Comparison of ENCODE assay signal across 13 cellular contexts in the genomic region with DNA sequence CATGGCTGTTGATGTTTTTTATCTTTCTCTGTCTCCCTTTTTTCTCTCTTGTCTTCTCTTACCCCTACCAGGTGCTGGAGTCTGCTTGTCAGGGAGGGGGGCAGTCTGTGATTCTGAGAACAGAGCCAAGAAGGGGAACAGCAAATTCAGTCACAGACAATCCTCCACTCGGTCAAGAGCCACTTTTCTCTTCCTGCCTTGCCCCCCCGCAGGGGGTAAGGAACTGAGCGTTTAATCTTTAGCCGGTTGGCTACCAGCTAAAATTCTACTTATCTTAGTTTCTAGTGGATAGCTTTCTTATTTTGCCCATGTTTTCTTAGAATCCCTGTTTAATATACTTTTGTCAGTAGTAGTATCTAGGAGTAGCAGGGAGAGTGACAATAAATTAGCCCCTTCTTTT. TPM values are rescaled to one million over a fixed set of nuclear protein-coding genes. Genes with fewer than 3 reads are reported as not detected.
DNase-seq lines count a peak whose midpoint lies in the region; ATAC-seq and TF ChIP-seq lines count a peak whose summit lies in the region.
"Had no signal": no experiment of that assay in that cellular context is flagged by ENCODE, and none has a peak within 500 bp of the region (broad histone marks: within the 10 kb centered on the region; RNA-seq: fewer than 3 reads in every experiment).

No MANE protein-coding gene starts in this region.

- no peak overlapping the region for H3K27ac ChIP-seq in CD4-positive, CD25-positive, alpha-beta regulatory T cell (ENCODE audit: insufficient read depth, low read length, poor library complexity, severe bottlenecking)
- H3K27ac ChIP-seq in cingulate gyrus (ENCODE audit: low read depth, low read length): peak overlapping the region; percentile 0
- H3K27ac ChIP-seq in neural cell (ENCODE audit: low read length): no peak overlapping the region

- H3K9me2 ChIP-seq in neural cell (ENCODE audit: insufficient read depth, low read length): no peaks in the 10 kb centered on the region

- no peaks in the 10 kb centered on the region for H3K9me3 Mint-ChIP-seq in CD4-positive, CD25-positive, alpha-beta regulatory T cell

- TF ChIP-seq CTCF in neural cell (IDR thresholded peaks at IDR 0.05; ENCODE audit: poor library complexity, severe bottlenecking): no peak

- peaks cover 12% of the 10 kb centered on the region for H3K4me1 ChIP-seq in CD4-positive, CD25-positive, alpha-beta regulatory T cell (ENCODE audit: control insufficient read depth, insufficient read depth, low read length, poor library complexity, severe bottlenecking)

- H3K36me3 Mint-ChIP-seq in CD4-positive, CD25-positive, alpha-beta regulatory T cell: no peaks in the 10 kb centered on the region

- in situ Hi-C loops in KBM-7 (cut with MboI; ENCODE audit: low pct_unique_long_range_greater_than_20kb, low sequenced_read_pairs): loop anchor here (25.0 kb wide), 1 partner anchor 188 kb away; no protein-coding TSS in a partner anchor

- no peak for DNase-seq in CD4-positive, CD25-positive, alpha-beta regulatory T cell
- DNase-seq in KBM-7 (peak; percentile 23), hepatic stellate cell (ENCODE audit: low spot score) (no peak), DMS79 treated with DMSO at 0.1 percent for 48 hours (lab: John Stamatoyannopoulos, UW) (no peak), kidney glomerular epithelial cell (lab: John Stamatoyannopoulos, UW) (no peak)
- DNase-seq: GDM1; left colon; NCI-H2081; stimulated activated CD4-positive, alpha-beta T cell treated with anti-CD3 and anti-CD28 coated beads, Interleukin-2, amount 100 ng/mL, for 48 hours; T-helper 9 cell had no signal

- peaks cover 19% of the 10 kb centered on the region for H4K20me1 ChIP-seq in neural cell (ENCODE audit: insufficient read depth)

- H3K27ac Mint-ChIP-seq in CD4-positive, CD25-positive, alpha-beta regulatory T cell: peak overlapping the region in 2 of 3 donors; percentile 0 to 31

- H3K9ac ChIP-seq in neural cell (ENCODE audit: low read length): peak overlapping the region; percentile 98

- H3K79me2 ChIP-seq in neural cell (replicated peaks; ENCODE audit: insufficient read depth, low read length): peaks cover 72% of the 10 kb centered on the region

- H3K4me1 Mint-ChIP-seq in CD4-positive, CD25-positive, alpha-beta regulatory T cell: peaks cover 5 to 24% (median 11%) of the 10 kb centered on the region in 4 donors

- peak overlapping the region; percentile 76 for H3K4me2 ChIP-seq in neural cell (ENCODE audit: low read length)

- TF ChIP-seq RAD21 in neural cell (conservative IDR thresholded peaks at IDR 0.05): no peak

- no peak overlapping the region for H2AFZ ChIP-seq in neural cell (ENCODE audit: low read depth, low read length)

- H3K27me3 Mint-ChIP-seq in CD4-positive, CD25-positive, alpha-beta regulatory T cell: peaks cover 63% of the 10 kb centered on the region

- no peaks in the 10 kb centered on the region for H3K36me3 ChIP-seq in CD4-positive, CD25-positive, alpha-beta regulatory T cell (ENCODE audit: control insufficient read depth, insufficient read depth, low read length)
- no peaks in the 10 kb centered on the region for H3K36me3 ChIP-seq in neural cell (ENCODE audit: insufficient read depth, low read length)

- peaks cover 7% of the 10 kb centered on the region for H3K27me3 ChIP-seq in CD4-positive, CD25-positive, alpha-beta regulatory T cell (ENCODE audit: control insufficient read depth, insufficient read depth, low read length)
- H3K27me3 ChIP-seq in neural cell (ENCODE audit: insufficient read depth, low read depth, low read length): no peaks in the 10 kb centered on the region

- no peak overlapping the region for H3K4me3 ChIP-seq in CD4-positive, CD25-positive, alpha-beta regulatory T cell (ENCODE audit: low read depth, low read length)
- peak overlapping the region; percentile 96 for H3K4me3 ChIP-seq in neural cell (ENCODE audit: low read length)

- ATAC-seq in CD4-positive, CD25-positive, alpha-beta regulatory T cell (ENCODE audit: low read depth in 2 of 2): no peak
- no peak for ATAC-seq in HG03457 (IDR thresholded peaks at IDR 0.05; ENCODE audit: unreplicated experiment)
- ATAC-seq: left colon had no signal

- no peaks in the 10 kb centered on the region for H3K9me3 ChIP-seq in CD4-positive, CD25-positive, alpha-beta regulatory T cell (ENCODE audit: control insufficient read depth in 2 of 2, low read length in 2 of 2)
- H3K9me3 ChIP-seq in neural cell (ENCODE audit: low read length): no peaks in the 10 kb centered on the region

- peaks cover 5% of the 10 kb centered on the region for H3F3A ChIP-seq in neural cell (ENCODE audit: insufficient read depth, low read length, poor library complexity, severe bottlenecking)

- peak overlapping the region; percentile 23 to 92 (median 78) for H3K4me3 Mint-ChIP-seq in CD4-positive, CD25-positive, alpha-beta regulatory T cell

- no peak for TF ChIP-seq EP300 in neural cell (conservative IDR thresholded peaks at IDR 0.05; ENCODE audit: poor library complexity, severe bottlenecking)

TF ChIP-seq in neural cell, 6 proteins besides CTCF, POLR2A, EP300 and RAD21:
- no peak for TF ChIP-seq POLR2AphosphoS5 (IDR thresholded peaks at IDR 0.05)
- no peak for TF ChIP-seq SMC3 (conservative IDR thresholded peaks at IDR 0.05; ENCODE audit: poor library complexity)
- no peak for TF ChIP-seq MXI1 (conservative IDR thresholded peaks at IDR 0.05; ENCODE audit: poor library complexity, severe bottlenecking)
- no peak for TF ChIP-seq EZH2 (IDR thresholded peaks at IDR 0.05; ENCODE audit: borderline replicate concordance, insufficient read depth, low read length, poor library complexity, severe bottlenecking)
- TF ChIP-seq, protein P1, sequence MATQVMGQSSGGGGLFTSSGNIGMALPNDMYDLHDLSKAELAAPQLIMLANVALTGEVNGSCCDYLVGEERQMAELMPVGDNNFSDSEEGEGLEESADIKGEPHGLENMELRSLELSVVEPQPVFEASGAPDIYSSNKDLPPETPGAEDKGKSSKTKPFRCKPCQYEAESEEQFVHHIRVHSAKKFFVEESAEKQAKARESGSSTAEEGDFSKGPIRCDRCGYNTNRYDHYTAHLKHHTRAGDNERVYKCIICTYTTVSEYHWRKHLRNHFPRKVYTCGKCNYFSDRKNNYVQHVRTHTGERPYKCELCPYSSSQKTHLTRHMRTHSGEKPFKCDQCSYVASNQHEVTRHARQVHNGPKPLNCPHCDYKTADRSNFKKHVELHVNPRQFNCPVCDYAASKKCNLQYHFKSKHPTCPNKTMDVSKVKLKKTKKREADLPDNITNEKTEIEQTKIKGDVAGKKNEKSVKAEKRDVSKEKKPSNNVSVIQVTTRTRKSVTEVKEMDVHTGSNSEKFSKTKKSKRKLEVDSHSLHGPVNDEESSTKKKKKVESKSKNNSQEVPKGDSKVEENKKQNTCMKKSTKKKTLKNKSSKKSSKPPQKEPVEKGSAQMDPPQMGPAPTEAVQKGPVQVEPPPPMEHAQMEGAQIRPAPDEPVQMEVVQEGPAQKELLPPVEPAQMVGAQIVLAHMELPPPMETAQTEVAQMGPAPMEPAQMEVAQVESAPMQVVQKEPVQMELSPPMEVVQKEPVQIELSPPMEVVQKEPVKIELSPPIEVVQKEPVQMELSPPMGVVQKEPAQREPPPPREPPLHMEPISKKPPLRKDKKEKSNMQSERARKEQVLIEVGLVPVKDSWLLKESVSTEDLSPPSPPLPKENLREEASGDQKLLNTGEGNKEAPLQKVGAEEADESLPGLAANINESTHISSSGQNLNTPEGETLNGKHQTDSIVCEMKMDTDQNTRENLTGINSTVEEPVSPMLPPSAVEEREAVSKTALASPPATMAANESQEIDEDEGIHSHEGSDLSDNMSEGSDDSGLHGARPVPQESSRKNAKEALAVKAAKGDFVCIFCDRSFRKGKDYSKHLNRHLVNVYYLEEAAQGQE (IDR thresholded peaks at IDR 0.05; ENCODE audit: borderline replicate concordance): no peak
- TF ChIP-seq TAF1 (IDR thresholded peaks at IDR 0.05; ENCODE audit: low read depth): no peak

RNA-seq across cellular contexts. Expression of a gene that starts 1.9 kb away (rescaled TPM):
- total RNA-seq in CD4-positive, CD25-positive, alpha-beta regulatory T cell: 7.7 TPM
- 1 to 10 TPM; 1.1 to 2.1 (median 1.4) TPM for polyA plus RNA-seq in CD4-positive, CD25-positive, alpha-beta regulatory T cell
- polyA plus RNA-seq in neural cell: 376 and 393 TPM in 2 replicates
- 275 and 320 TPM in 2 replicates for polyA minus RNA-seq in neural cell

RNA-seq across cellular contexts. Expression of a gene that starts 37.1 kb away (rescaled TPM):
- total RNA-seq in CD4-positive, CD25-positive, alpha-beta regulatory T cell: not detected
- polyA plus RNA-seq in CD4-positive, CD25-positive, alpha-beta regulatory T cell: not detected
- polyA plus RNA-seq in neural cell: not detected in 2 replicates
- not detected in 2 replicates for polyA minus RNA-seq in neural cell

Comparison
In these comparisons a context has a peak if more than half of its experiments do, and no peak if none do; other contexts are left out.
1. RNA of a gene that starts 1.9 kb away (polyA plus RNA-seq): 376 to 393 TPM in neural cell; 1.1 to 2.1 TPM in CD4-positive, CD25-positive, alpha-beta regulatory T cell; every median in the first group is over 100 times any median in the second.